In genomic region chr1:2496746-2497145, GRCh38 we compare ENCODE assay signal across 20 cellular contexts. TPM values are rescaled to one million over a fixed set of nuclear protein-coding genes. Genes with fewer than 3 reads are reported as not detected.
"Had no signal": no experiment of that assay in that cellular context is flagged by ENCODE, and none has a peak within 500 bp of the region (broad histone marks: within the 10 kb centered on the region; RNA-seq: fewer than 3 reads in every experiment).

No MANE protein-coding gene starts in this region.

- H3K36me3 ChIP-seq: ascending aorta, lower lobe of right lung, tibial nerve, vagina had no signal

- H3K27ac ChIP-seq: ascending aorta, lower lobe of right lung, tibial nerve, vagina had no signal

- FAIRE-seq: frontal cortex, keratinocyte had no signal

- DNase-seq: activated CD4-positive, alpha-beta T cell treated with anti-CD3 and anti-CD28 coated beads, Interleukin-2, amount 50 U/mL, for 4 hours; activated CD4-positive, CD25-positive, alpha-beta regulatory T cell treated with anti-CD3 and anti-CD28 coated beads, Interleukin-2, amount 50 U/mL, for 72 hours; cerebellar nuclear complex; cortex of kidney; hypothalamus; lower lobe of right lung; stimulated activated CD4-positive, alpha-beta T cell treated with anti-CD3 and anti-CD28 coated beads, Interleukin-12 subunit alpha, Interleukin-12 subunit beta, amount 100 ng/mL, for 4 hours; stimulated activated CD4-positive, alpha-beta T cell treated with anti-CD3 and anti-CD28 coated beads, Interleukin-1b, Interleukin-23, amount 100 ng/mL, for 48 hours; stimulated activated CD8-positive, alpha-beta memory T cell treated with anti-CD3 and anti-CD28 coated beads, Interleukin-4, amount 100 ng/mL, for 48 hours; T-helper 9 cell had no signal

- H3K27me3 Mint-ChIP-seq: activated naive CD4-positive, alpha-beta T cell treated with anti-CD3 and anti-CD28 coated beads, Interleukin-2, amount 50 U/mL, for 24 hours; stimulated activated naive CD8-positive, alpha-beta T cell treated with anti-CD3 and anti-CD28 coated beads, Interleukin-15, Interleukin-2, amounts not matched to agents 100 ng/mL and 50 ng/mL, for 24 hours had no signal

- ATAC-seq: lower lobe of right lung had no signal

- H3K4me1 ChIP-seq: ascending aorta, tibial nerve had no signal

- H3K4me1 Mint-ChIP-seq: neural crest cell had no signal

- H3K4me3 Mint-ChIP-seq: activated naive CD4-positive, alpha-beta T cell treated with anti-CD3 and anti-CD28 coated beads, Interleukin-2, amount 50 U/mL, for 24 hours; neural crest cell; stimulated activated naive CD8-positive, alpha-beta T cell treated with anti-CD3 and anti-CD28 coated beads, Interleukin-15, Interleukin-2, amounts not matched to agents 100 ng/mL and 50 ng/mL, for 24 hours had no signal

- H3K9me3 ChIP-seq: ascending aorta, lower lobe of right lung, tibial nerve, vagina had no signal

- H3K36me3 Mint-ChIP-seq: activated naive CD4-positive, alpha-beta T cell treated with anti-CD3 and anti-CD28 coated beads, Interleukin-2, amount 50 U/mL, for 24 hours had no signal

- H3K4me3 ChIP-seq: ascending aorta, lower lobe of right lung, tibial nerve, vagina had no signal

- H3K9me3 Mint-ChIP-seq: activated naive CD4-positive, alpha-beta T cell treated with anti-CD3 and anti-CD28 coated beads, Interleukin-2, amount 50 U/mL, for 24 hours; neural crest cell; stimulated activated naive CD8-positive, alpha-beta T cell treated with anti-CD3 and anti-CD28 coated beads, Interleukin-15, Interleukin-2, amounts not matched to agents 100 ng/mL and 50 ng/mL, for 24 hours had no signal

- H3K27ac Mint-ChIP-seq: activated naive CD4-positive, alpha-beta T cell treated with anti-CD3 and anti-CD28 coated beads, Interleukin-2, amount 50 U/mL, for 24 hours; progenitor cell of endocrine pancreas; stimulated activated naive CD8-positive, alpha-beta T cell treated with anti-CD3 and anti-CD28 coated beads, Interleukin-15, Interleukin-2, amounts not matched to agents 100 ng/mL and 50 ng/mL, for 24 hours had no signal

RNA-seq across cellular contexts. Expression of gene PLCH2, which starts 20.7 kb away (rescaled TPM):
- total RNA-seq: ascending aorta, progenitor cell of endocrine pancreas had no signal

RNA-seq across cellular contexts. Expression of gene HES5, which starts 33.3 kb away (rescaled TPM):
- total RNA-seq: ascending aorta, osteoblast, vagina had no signal
